In genomic region chr15:98794754-98795153, GRCh38 we compare ENCODE assay signal across 21 cellular contexts.
DNase-seq lines count a peak whose midpoint lies in the region; ATAC-seq and TF ChIP-seq lines count a peak whose summit lies in the region.
"Had no signal": no experiment of that assay in that cellular context is flagged by ENCODE, and none has a peak within 500 bp of the region (broad histone marks: within the 10 kb centered on the region; RNA-seq: fewer than 3 reads in every experiment).

No MANE protein-coding gene starts in this region.

- H3K27me3 Mint-ChIP-seq in activated CD8-positive, alpha-beta T cell treated with anti-CD3 and anti-CD28 coated beads, Interleukin-2, amount 10 ng/mL, durations not matched to agents 7 days and 5 days (ENCODE audit: low read depth) = no peaks in the 10 kb centered on the region

- no peak overlapping the region for H3K9ac ChIP-seq in mesendoderm (ENCODE audit: low read length)
- H3K9ac ChIP-seq: GM23248 had no signal

- no peaks in the 10 kb centered on the region for H3K9me3 Mint-ChIP-seq in activated CD8-positive, alpha-beta T cell treated with anti-CD3 and anti-CD28 coated beads, Interleukin-2, amount 10 ng/mL, durations not matched to agents 7 days and 5 days (ENCODE audit: insufficient read depth)
- H3K9me3 Mint-ChIP-seq: natural killer cell; stimulated activated effector memory CD8-positive, alpha-beta T cell treated with anti-CD3 and anti-CD28 coated beads, Interleukin-12 subunit alpha, Interleukin-12 subunit beta, amount 100 ng/mL, for 72 hours had no signal

- peaks cover 62% of the 10 kb centered on the region for H3K79me2 ChIP-seq in mesendoderm (ENCODE audit: control insufficient read depth, insufficient read depth, low read length)

- no peak overlapping the region for H3K56ac ChIP-seq in mesendoderm (ENCODE audit: low read length)

- no peak overlapping the region for H3K27ac ChIP-seq in mesendoderm (ENCODE audit: low read depth, low read length)
- H3K27ac ChIP-seq: GM23248, PC-9, suprapubic skin had no signal

- no peak overlapping the region for H3K4me2 ChIP-seq in mesendoderm (ENCODE audit: low read length)
- H3K4me2 ChIP-seq: PC-9 had no signal

- CTCF ChIA-PET in activated CD8-positive, alpha-beta T cell treated with anti-CD3 and anti-CD28 coated beads, Interleukin-2, amount 10 ng/mL, durations not matched to agents 7 days and 5 days (lab: Charles Lee) = interaction anchor here (0.6 kb wide), 1 partner anchor 14 kb away, joined by 3 read pairs; no protein-coding TSS in a partner anchor

- POLR2A ChIA-PET in activated CD8-positive, alpha-beta T cell treated with anti-CD3 and anti-CD28 coated beads, Interleukin-2, amount 10 ng/mL, durations not matched to agents 7 days and 5 days (lab: Charles Lee) = no interaction called here

- no peaks in the 10 kb centered on the region for H3K4me1 Mint-ChIP-seq in activated CD8-positive, alpha-beta T cell treated with anti-CD3 and anti-CD28 coated beads, Interleukin-2, amount 10 ng/mL, durations not matched to agents 7 days and 5 days (ENCODE audit: low read depth)

- H4K8ac ChIP-seq in mesendoderm (ENCODE audit: low read depth, low read length) = no peak overlapping the region

- no peak overlapping the region for H3K4ac ChIP-seq in mesendoderm (ENCODE audit: low read depth, low read length)

- no peaks in the 10 kb centered on the region for H3K36me3 Mint-ChIP-seq in activated CD8-positive, alpha-beta T cell treated with anti-CD3 and anti-CD28 coated beads, Interleukin-2, amount 10 ng/mL, durations not matched to agents 7 days and 5 days (ENCODE audit: low read depth)
- H3K36me3 Mint-ChIP-seq: natural killer cell; stimulated activated effector memory CD8-positive, alpha-beta T cell treated with anti-CD3 and anti-CD28 coated beads, Interleukin-12 subunit alpha, Interleukin-12 subunit beta, amount 100 ng/mL, for 72 hours had no signal

- H3K4me1 ChIP-seq in mesendoderm (ENCODE audit: control insufficient read depth, low read depth, low read length) = peaks cover 18% of the 10 kb centered on the region

- DNase-seq in fibroblast of peridontal ligament (ENCODE audit: extremely low read depth) (peak; percentile 19), mesendoderm (peak; percentile 67), ureter (ENCODE audit: low spot score) (peak; percentile 36), NCI-H82 treated with DMSO at 0.1 percent for 48 hours (lab: John Stamatoyannopoulos, UW; ENCODE audit: unreplicated experiment) (no peak)
- DNase-seq in activated CD8-positive, alpha-beta T cell treated with anti-CD3 and anti-CD28 coated beads, Interleukin-2, amount 10 ng/mL, durations not matched to agents 7 days and 5 days = no peak
- no peak for DNase-seq in stimulated activated CD4-positive, alpha-beta T cell treated with anti-CD3 and anti-CD28 coated beads, Interleukin-15, amount 100 ng/mL, for 24 hours
- DNase-seq: activated CD4-positive, alpha-beta T cell treated with anti-CD3 and anti-CD28 coated beads for 1 hour; activated CD8-positive, alpha-beta memory T cell treated with anti-CD3 and anti-CD28 coated beads for 24 hours; activated naive CD4-positive, alpha-beta T cell treated with anti-CD3 and anti-CD28 coated beads, Interleukin-2, amount 50 U/mL, for 16 hours; DMS79 treated with DMSO at 0.1 percent for 48 hours; effector CD4-positive, alpha-beta T cell; erythroblast; GM23248; kidney glomerular epithelial cell; natural killer cell; NCI-H1092; PC-9; SIG-M5 had no signal

- no peak overlapping the region for H2BK5ac ChIP-seq in mesendoderm (ENCODE audit: low read length)

- H3K18ac ChIP-seq in mesendoderm (ENCODE audit: low read length) = no peak overlapping the region

- H3K23ac ChIP-seq in mesendoderm (ENCODE audit: low read length) = no peak overlapping the region

- H2AK5ac ChIP-seq in mesendoderm (ENCODE audit: low read length) = no peak overlapping the region

- no peak overlapping the region for H2BK15ac ChIP-seq in mesendoderm (replicated peaks; ENCODE audit: low read depth)

- no peak overlapping the region for H3K4me3 Mint-ChIP-seq in activated CD8-positive, alpha-beta T cell treated with anti-CD3 and anti-CD28 coated beads, Interleukin-2, amount 10 ng/mL, durations not matched to agents 7 days and 5 days
- H3K4me3 Mint-ChIP-seq: natural killer cell; stimulated activated effector memory CD8-positive, alpha-beta T cell treated with anti-CD3 and anti-CD28 coated beads, Interleukin-12 subunit alpha, Interleukin-12 subunit beta, amount 100 ng/mL, for 72 hours had no signal

- ATAC-seq in activated CD8-positive, alpha-beta T cell treated with anti-CD3 and anti-CD28 coated beads, Interleukin-2, amount 10 ng/mL, durations not matched to agents 7 days and 5 days = no peak
- ATAC-seq: natural killer cell; stimulated activated effector memory CD8-positive, alpha-beta T cell treated with anti-CD3 and anti-CD28 coated beads, Interleukin-12 subunit alpha, Interleukin-12 subunit beta, amount 100 ng/mL, for 72 hours had no signal

- peaks cover 41% of the 10 kb centered on the region for H3K79me1 ChIP-seq in mesendoderm (ENCODE audit: low read length)

- no peak overlapping the region for H3K4me3 ChIP-seq in mesendoderm (ENCODE audit: low read length)
- H3K4me3 ChIP-seq: GM23248, PC-9, suprapubic skin had no signal

- WGBS in mesendoderm (ENCODE audit: extremely low coverage, insufficient coverage, low lambda C conversion rate) = no CpG with 5 or more reads among the region's 3 CpGs

- H4K5ac ChIP-seq in mesendoderm (ENCODE audit: low read length) = no peak overlapping the region

- H3K36me3 ChIP-seq in mesendoderm (ENCODE audit: control insufficient read depth, insufficient read depth, low read length) = no peaks in the 10 kb centered on the region
- H3K36me3 ChIP-seq: suprapubic skin had no signal

- H3K27me3 ChIP-seq in mesendoderm (ENCODE audit: insufficient read depth, low read length, poor library complexity) = no peaks in the 10 kb centered on the region
- H3K27me3 ChIP-seq: suprapubic skin had no signal

- no peak overlapping the region for H3K27ac Mint-ChIP-seq in activated CD8-positive, alpha-beta T cell treated with anti-CD3 and anti-CD28 coated beads, Interleukin-2, amount 10 ng/mL, durations not matched to agents 7 days and 5 days
- H3K27ac Mint-ChIP-seq: natural killer cell; stimulated activated effector memory CD8-positive, alpha-beta T cell treated with anti-CD3 and anti-CD28 coated beads, Interleukin-12 subunit alpha, Interleukin-12 subunit beta, amount 100 ng/mL, for 72 hours had no signal

- no peak overlapping the region for H2BK120ac ChIP-seq in mesendoderm (ENCODE audit: low read depth, low read length)

TF ChIP-seq in PFSK-1, 5 proteins besides CTCF, POLR2A, EP300 and RAD21:
- TF ChIP-seq TAF1 (IDR thresholded peaks at IDR 0.05; ENCODE audit: borderline replicate concordance, insufficient read depth, low read length) (no peak), FOXP2 (optimal IDR thresholded peaks at IDR 0.05; ENCODE audit: borderline replicate concordance, extremely low read depth, extremely low read length, insufficient read depth) (peak; percentile 53)

Comparison
In these comparisons a context has a peak if more than half of its experiments do, and no peak if none do; other contexts are left out.
1. DNase-seq: peak in fibroblast of peridontal ligament (single experiment), mesendoderm (single experiment) and ureter (single experiment); none in activated CD8-positive, alpha-beta T cell treated with anti-CD3 and anti-CD28 coated beads, Interleukin-2, amount 10 ng/mL, durations not matched to agents 7 days and 5 days (single experiment), NCI-H82 treated with DMSO at 0.1 percent for 48 hours (single experiment) and stimulated activated CD4-positive, alpha-beta T cell treated with anti-CD3 and anti-CD28 coated beads, Interleukin-15, amount 100 ng/mL, for 24 hours (single experiment).